Comparison of ENCODE assay signal across 21 cellular contexts in genomic region chr17:9175700-9176467, GRCh38.
DNase-seq lines count a peak whose midpoint lies in the region; ATAC-seq, FAIRE-seq and TF ChIP-seq lines count a peak whose summit lies in the region.
"Had no signal": no experiment of that assay in that cellular context is flagged by ENCODE, and none has a peak within 500 bp of the region (broad histone marks: within the 10 kb centered on the region; RNA-seq: fewer than 3 reads in every experiment).

No MANE protein-coding gene starts in this region.

- FAIRE-seq in astrocyte (lab: Jason Lieb, UNC), result no peak
- FAIRE-seq: G401.6, GM12892 had no signal

- no peak for TF ChIP-seq POLR2A in stomach (IDR thresholded peaks at IDR 0.05)
- no peak for TF ChIP-seq POLR2A in suprapubic skin (IDR thresholded peaks at IDR 0.05)

- DNase-seq in activated T-cell treated with anti-CD3 and anti-CD28 coated beads, Interleukin-2, amount 50 U/mL, for 24 hours, result no peak
- no peak for DNase-seq in activated T-cell treated with anti-CD3 and anti-CD28 coated beads, Interleukin-2, amount 50 U/mL, for 1 hour
- DNase-seq in astrocyte (ENCODE audit: low read depth) (peak; percentile 40), left kidney (ENCODE audit: low read depth, low spot score) (peak; percentile 48), stomach (peak; percentile 65), immature natural killer cell (no peak), suprapubic skin (ENCODE audit: low spot score in 2 of 2) (no peak)
- DNase-seq: ACHN; CD4-positive, CD25-positive, alpha-beta regulatory T cell; DMS79; GM23248; KBM-7; NCI-H1048; NCI-H146; NCI-H2107; NCI-H774; Right ventricle myocardium superior had no signal

- H3K4me1 ChIP-seq in astrocyte (ENCODE audit: insufficient read depth, low read length) (no peaks in the 10 kb centered on the region), stomach (peaks cover 9 to 50% (median 25%) of the 10 kb centered on the region in 4 donors), suprapubic skin (peaks cover 3% of the 10 kb centered on the region)

- H2AFZ ChIP-seq in astrocyte (ENCODE audit: low read depth, low read length), result no peak overlapping the region
- H2AFZ ChIP-seq: GM23248 had no signal

- ATAC-seq in GM19023 (IDR thresholded peaks at IDR 0.05; ENCODE audit: unreplicated experiment), result no peak
- ATAC-seq: Panc1 had no signal

- H3K4me2 ChIP-seq in astrocyte (ENCODE audit: low read length), result no peak overlapping the region

- H3K27me3 Mint-ChIP-seq in activated T-cell treated with anti-CD3 and anti-CD28 coated beads, Interleukin-2, amount 50 U/mL, for 24 hours, result no peaks in the 10 kb centered on the region
- H3K27me3 Mint-ChIP-seq in astrocyte (ENCODE audit: low read depth, unreplicated experiment) (peaks cover 20% of the 10 kb centered on the region), immature natural killer cell (ENCODE audit: low read depth in 3 of 3) (peaks cover 0 to 6% (median 4%) of the 10 kb centered on the region in 3 donors)
- H3K27me3 Mint-ChIP-seq: CD4-positive, CD25-positive, alpha-beta regulatory T cell had no signal

- H3K27me3 ChIP-seq in astrocyte (ENCODE audit: insufficient read depth, low read length) (no peaks in the 10 kb centered on the region), stomach (no peaks in the 10 kb centered on the region), suprapubic skin (no peaks in the 10 kb centered on the region)

- H3K4me3 ChIP-seq in astrocyte (ENCODE audit: insufficient read depth, low read depth, low read length) (no peak overlapping the region), stomach (no peak overlapping the region), suprapubic skin (no peak overlapping the region)
- H3K4me3 ChIP-seq: GM23248 had no signal

- no peak overlapping the region for H3K9ac ChIP-seq in astrocyte (ENCODE audit: low read length)
- H3K9ac ChIP-seq: GM23248 had no signal

- peak overlapping the region; percentile 12 for H3K27ac Mint-ChIP-seq in activated T-cell treated with anti-CD3 and anti-CD28 coated beads, Interleukin-2, amount 50 U/mL, for 24 hours
- H3K27ac Mint-ChIP-seq in astrocyte (ENCODE audit: unreplicated experiment), result no peak overlapping the region
- H3K27ac Mint-ChIP-seq in immature natural killer cell, result no peak overlapping the region
- H3K27ac Mint-ChIP-seq: CD4-positive, CD25-positive, alpha-beta regulatory T cell had no signal

- TF ChIP-seq EP300 in stomach (IDR thresholded peaks at IDR 0.05) (no peak), suprapubic skin (IDR thresholded peaks at IDR 0.05) (no peak)

- no peaks in the 10 kb centered on the region for H3K79me2 ChIP-seq in astrocyte (ENCODE audit: insufficient read depth, low read length)

- 45 to 68% (median 53%) methylated on average over 14 of the region's 14 CpGs for WGBS in stomach, 5 donors
- WGBS in suprapubic skin, result 89% methylated on average over 14 of the region's 14 CpGs

- H3K9me3 ChIP-seq in astrocyte (ENCODE audit: insufficient read depth, low read depth, low read length) (no peaks in the 10 kb centered on the region), stomach (no peaks in the 10 kb centered on the region), suprapubic skin (no peaks in the 10 kb centered on the region)

- no peak overlapping the region for H3K4me3 Mint-ChIP-seq in activated T-cell treated with anti-CD3 and anti-CD28 coated beads, Interleukin-2, amount 50 U/mL, for 24 hours
- no peak overlapping the region for H3K4me3 Mint-ChIP-seq in astrocyte (ENCODE audit: unreplicated experiment)
- no peak overlapping the region for H3K4me3 Mint-ChIP-seq in immature natural killer cell
- H3K4me3 Mint-ChIP-seq: CD4-positive, CD25-positive, alpha-beta regulatory T cell had no signal

- H3K27ac ChIP-seq in astrocyte (ENCODE audit: low read depth, low read length) (no peak overlapping the region), stomach (peak overlapping the region in 3 of 5 donors; percentile 48 to 56 (median 52)), suprapubic skin (no peak overlapping the region)
- H3K27ac ChIP-seq: GM23248 had no signal

- H3K4me1 Mint-ChIP-seq in activated T-cell treated with anti-CD3 and anti-CD28 coated beads, Interleukin-2, amount 50 U/mL, for 24 hours (ENCODE audit: low read depth), result peaks cover 7% of the 10 kb centered on the region
- H3K4me1 Mint-ChIP-seq in astrocyte (ENCODE audit: low read depth, unreplicated experiment) (peaks cover 9% of the 10 kb centered on the region), immature natural killer cell (no peaks in the 10 kb centered on the region)

- H3K36me3 Mint-ChIP-seq in activated T-cell treated with anti-CD3 and anti-CD28 coated beads, Interleukin-2, amount 50 U/mL, for 24 hours (ENCODE audit: low read depth), result no peaks in the 10 kb centered on the region
- H3K36me3 Mint-ChIP-seq in astrocyte (ENCODE audit: low read depth, unreplicated experiment), result peaks cover 8% of the 10 kb centered on the region
- H3K36me3 Mint-ChIP-seq in immature natural killer cell, result no peaks in the 10 kb centered on the region
- H3K36me3 Mint-ChIP-seq: CD4-positive, CD25-positive, alpha-beta regulatory T cell had no signal

- intact Hi-C loops in stomach (cut with DNase I; ENCODE audit: low total_unique reads), result no loop called here

- TF ChIP-seq CTCF in astrocyte (IDR thresholded peaks at IDR 0.05; ENCODE audit: insufficient read depth, low read depth, low read length) (no peak), stomach (IDR thresholded peaks at IDR 0.05) (no peak), suprapubic skin (IDR thresholded peaks at IDR 0.05) (no peak)

- H4K20me1 ChIP-seq in astrocyte (ENCODE audit: insufficient read depth, low read length), result no peaks in the 10 kb centered on the region

- H3K36me3 ChIP-seq in astrocyte (ENCODE audit: insufficient read depth, low read length) (no peaks in the 10 kb centered on the region), stomach (peaks cover 0 to 5% (median 0%) of the 10 kb centered on the region in 4 donors), suprapubic skin (no peaks in the 10 kb centered on the region)

- peaks cover 3% of the 10 kb centered on the region for H3K9me3 Mint-ChIP-seq in activated T-cell treated with anti-CD3 and anti-CD28 coated beads, Interleukin-2, amount 50 U/mL, for 24 hours
- H3K9me3 Mint-ChIP-seq in astrocyte (ENCODE audit: unreplicated experiment), result peaks cover 2% of the 10 kb centered on the region
- peaks cover 0 to 1% (median 0%) of the 10 kb centered on the region in 6 donors for H3K9me3 Mint-ChIP-seq in immature natural killer cell
- H3K9me3 Mint-ChIP-seq: CD4-positive, CD25-positive, alpha-beta regulatory T cell had no signal

Comparison
In these comparisons a context has a peak if more than half of its experiments do, and no peak if none do; other contexts are left out.
1. DNase-seq: peak in astrocyte (single experiment), left kidney (single experiment) and stomach (single experiment); none in activated T-cell treated with anti-CD3 and anti-CD28 coated beads, Interleukin-2, amount 50 U/mL, for 24 hours (single experiment), activated T-cell treated with anti-CD3 and anti-CD28 coated beads, Interleukin-2, amount 50 U/mL, for 1 hour (single experiment), immature natural killer cell (0 of 3) and suprapubic skin (0 of 2).
2. H3K27ac ChIP-seq: peak in stomach (3 of 5); none in astrocyte (single experiment) and suprapubic skin (single experiment).